Comparison of ENCODE assay signal across 1 cellular context in genomic region chr1:3197781-3198316, GRCh38.
TF ChIP-seq lines count a peak whose summit lies in the region.

No MANE protein-coding gene starts in this region.

TF ChIP-seq in HepG2, 621 proteins besides CTCF, POLR2A, EP300 and RAD21 (continued from another document):
- no peak for TF ChIP-seq AKNA (CRISPR knock-in tag; IDR thresholded peaks at IDR 0.05; ENCODE audit: borderline replicate concordance)
- no peak for TF ChIP-seq HBP1 (CRISPR knock-in tag; IDR thresholded peaks at IDR 0.05; ENCODE audit: low read depth)
- TF ChIP-seq ZMYM4 (CRISPR knock-in tag; IDR thresholded peaks at IDR 0.05), result peak; percentile 62; the same call in 1 of the 2 replicates
- no peak for TF ChIP-seq HOXA5 (CRISPR knock-in tag; IDR thresholded peaks at IDR 0.05)
- no peak; the same call in 1 of the 2 replicates for TF ChIP-seq MAZ (IDR thresholded peaks at IDR 0.05; ENCODE audit: borderline replicate concordance, low read depth, low read length)
- peak; percentile 32; the same call in 1 of the 2 replicates for TF ChIP-seq MAZ (CRISPR knock-in tag; IDR thresholded peaks at IDR 0.05; ENCODE audit: low read depth)
- TF ChIP-seq PITX1 (CRISPR knock-in tag; IDR thresholded peaks at IDR 0.05), result no peak; the same call in 1 of the 2 replicates
- peak; percentile 10; the same call in 1 of the 2 replicates for TF ChIP-seq NCOA2 (CRISPR knock-in tag; IDR thresholded peaks at IDR 0.05)
- no peak for TF ChIP-seq CREB3 (CRISPR knock-in tag; IDR thresholded peaks at IDR 0.05)
- TF ChIP-seq ZBTB7B (CRISPR knock-in tag; IDR thresholded peaks at IDR 0.05), result no peak; the same call in 1 of the 2 replicates
- peak; percentile 91 for TF ChIP-seq TFAP4 (IDR thresholded peaks at IDR 0.05; ENCODE audit: borderline replicate concordance, low read depth)
- no peak for TF ChIP-seq ATF1 (CRISPR knock-in tag; IDR thresholded peaks at IDR 0.05)
- TF ChIP-seq ETV5 (CRISPR knock-in tag; IDR thresholded peaks at IDR 0.05; ENCODE audit: borderline replicate concordance), result 0 out of 2 replicates have a peak, but pooled peaks have one; percentile 15
- no peak for TF ChIP-seq ZFYVE20 (CRISPR knock-in tag; IDR thresholded peaks at IDR 0.05; ENCODE audit: borderline replicate concordance, low read depth)
- TF ChIP-seq MTA3 (CRISPR knock-in tag; IDR thresholded peaks at IDR 0.05), result no peak
- TF ChIP-seq MLLT10 (CRISPR knock-in tag; IDR thresholded peaks at IDR 0.05), result no peak
- no peak for TF ChIP-seq FOXO4 (CRISPR knock-in tag; conservative IDR thresholded peaks at IDR 0.05)
- no peak for TF ChIP-seq ELF1 (CRISPR knock-in tag; IDR thresholded peaks at IDR 0.05)
- no peak for TF ChIP-seq KAT7 (CRISPR knock-in tag; IDR thresholded peaks at IDR 0.05; ENCODE audit: borderline replicate concordance)
- TF ChIP-seq ZNF687 (CRISPR knock-in tag; IDR thresholded peaks at IDR 0.05), result peak; percentile 89
- TF ChIP-seq GTF3A (CRISPR knock-in tag; conservative IDR thresholded peaks at IDR 0.05), result peak; percentile 47; the same call in 1 of the 2 replicates
- TF ChIP-seq AFF4 (CRISPR knock-in tag; IDR thresholded peaks at IDR 0.05), result no peak
- TF ChIP-seq ZBTB38 (CRISPR knock-in tag; IDR thresholded peaks at IDR 0.05), result 0 out of 2 replicates have a peak, but pooled peaks have one; percentile 13
- TF ChIP-seq ZNF530 (CRISPR knock-in tag; IDR thresholded peaks at IDR 0.05; ENCODE audit: low read depth), result no peak
- TF ChIP-seq SMC3 (IDR thresholded peaks at IDR 0.05; ENCODE audit: low read length), result no peak
- TF ChIP-seq RNF2 (conservative IDR thresholded peaks at IDR 0.05; ENCODE audit: low read depth), result no peak
- TF ChIP-seq ZNF615 (CRISPR knock-in tag; IDR thresholded peaks at IDR 0.05; ENCODE audit: borderline replicate concordance), result no peak
- peak; percentile 84 for TF ChIP-seq PHF21A (CRISPR knock-in tag; IDR thresholded peaks at IDR 0.05)
- 0 out of 2 replicates have a peak, but pooled peaks have one; percentile 25 for TF ChIP-seq THAP11 (CRISPR knock-in tag; IDR thresholded peaks at IDR 0.05)
